In the genomic region with DNA sequence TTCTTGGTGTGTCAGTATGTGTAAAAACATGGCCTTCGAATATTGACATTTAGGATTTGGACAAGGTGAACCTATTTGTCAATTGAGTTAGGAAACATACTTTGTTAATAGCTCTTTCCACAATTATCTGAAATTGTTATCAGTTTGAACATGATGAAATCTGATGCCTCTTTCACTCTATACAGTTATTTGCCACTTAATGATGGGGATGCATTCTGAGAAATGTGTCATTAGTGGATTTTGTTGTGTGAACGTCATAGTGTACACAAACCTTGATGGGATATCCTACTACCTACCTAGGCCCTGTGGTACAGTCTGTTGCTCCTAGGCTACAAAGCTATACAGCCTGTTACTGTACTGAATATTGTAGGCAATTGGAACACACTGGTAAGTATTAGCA, we compare ENCODE assay signal across 1 cellular context.
TF ChIP-seq lines count a peak whose summit lies in the region.

No MANE protein-coding gene starts in this region.

TF ChIP-seq in endothelial cell of umbilical vein, 7 proteins besides CTCF, POLR2A, EP300 and RAD21:
- TF ChIP-seq JUN (IDR thresholded peaks at IDR 0.05; ENCODE audit: borderline replicate concordance, insufficient read depth, insufficient read length, low read depth): no peak
- no peak for TF ChIP-seq MYC (IDR thresholded peaks at IDR 0.05; ENCODE audit: low read depth, low read length)
- peak; percentile 9 for TF ChIP-seq FOS (IDR thresholded peaks at IDR 0.05; ENCODE audit: borderline replicate concordance, insufficient read depth, low read length)
- TF ChIP-seq, protein P1, sequence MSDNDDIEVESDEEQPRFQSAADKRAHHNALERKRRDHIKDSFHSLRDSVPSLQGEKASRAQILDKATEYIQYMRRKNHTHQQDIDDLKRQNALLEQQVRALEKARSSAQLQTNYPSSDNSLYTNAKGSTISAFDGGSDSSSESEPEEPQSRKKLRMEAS (IDR thresholded peaks at IDR 0.05; ENCODE audit: insufficient read depth, insufficient read length): no peak
- TF ChIP-seq POLR2AphosphoS5 (IDR thresholded peaks at IDR 0.05; ENCODE audit: insufficient read depth, low read depth, low read length): no peak
- TF ChIP-seq GATA2 (IDR thresholded peaks at IDR 0.05; ENCODE audit: insufficient read depth, insufficient read length, low read depth, low read length): no peak
TF ChIP-seq in endothelial cell of umbilical vein: peak in this region for 1.
